9 cellular contexts compared by ENCODE assay signal in the genomic region with DNA sequence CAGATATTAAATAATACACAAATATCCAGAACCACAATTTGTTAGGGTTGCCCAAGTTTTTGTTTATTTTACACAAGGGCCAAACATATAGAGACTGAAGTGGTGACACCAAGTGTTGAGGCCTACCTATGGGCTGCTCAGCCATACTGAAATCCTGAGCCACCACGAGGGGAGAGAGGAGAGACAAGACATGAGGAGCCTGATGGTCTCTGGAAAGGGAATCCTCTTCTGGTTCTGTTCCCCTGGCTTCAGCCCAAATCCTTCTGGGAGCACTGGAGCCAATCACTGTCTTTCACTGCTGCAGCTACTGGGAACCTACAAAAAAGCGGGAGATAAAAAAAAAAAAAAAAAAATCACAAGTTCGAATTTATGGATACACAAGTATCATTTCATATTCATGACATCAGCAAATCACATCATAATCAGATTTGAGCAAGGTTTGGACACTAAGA. TPM values are rescaled to one million over a fixed set of nuclear protein-coding genes. Genes with fewer than 3 reads are reported as not detected.
A peak's percentile ranks its signal among the peaks of the same experiment; 100 is the strongest.
DNase-seq lines count a peak whose midpoint lies in the region; ATAC-seq and TF ChIP-seq lines count a peak whose summit lies in the region.
"Had no signal": no experiment of that assay in that cellular context is flagged by ENCODE, and none has a peak within 500 bp of the region (broad histone marks: within the 10 kb centered on the region; RNA-seq: fewer than 3 reads in every experiment).

No MANE protein-coding gene starts in this region.

- no TSS peak for BruUV-seq in A673 (replicated peaks; lab: Mats Ljungman, UMichigan)

- H3K27me3 ChIP-seq in A673 (replicated peaks; ENCODE audit: insufficient read depth, low read depth, low read length, poor library complexity) (no peaks in the 10 kb centered on the region), HUES6 (ENCODE audit: control insufficient read depth, insufficient read depth, low read length) (no peaks in the 10 kb centered on the region), ascending aorta (no peaks in the 10 kb centered on the region), lower lobe of right lung (ENCODE audit: low read depth) (peaks cover 18% of the 10 kb centered on the region)

- POLR2A ChIA-PET in A673 (lab: Charles Lee; ENCODE audit: low non-redundant PET) = no interaction called here

- H3K27ac ChIP-seq in A673 (ENCODE audit: low read depth, low read length, poor library complexity, severe bottlenecking) = peak overlapping the region; percentile 99
- peak overlapping the region; percentile 100; the same call in 1 of the 2 replicates for H3K27ac ChIP-seq in HUES6 (ENCODE audit: low read depth, low read length)
- H3K27ac ChIP-seq in ascending aorta = peak overlapping the region; percentile 12 to 98
- no peak overlapping the region for H3K27ac ChIP-seq in lower lobe of right lung

- CTCF ChIA-PET in A673 (lab: Charles Lee) = interaction anchor here (1.3 kb wide), 1 partner anchor 209 kb away, joined by 3 read pairs; no protein-coding TSS in a partner anchor

- intact Hi-C loops in A673 (cut with micrococcal nuclease; ENCODE audit: unreplicated experiment) (no loop called here), ascending aorta (cut with DNase I) (loop anchor here (10.0 kb wide), 4 partner anchors 1509 to 1911 kb away; a partner anchor contains a TSS), lower lobe of right lung (cut with DNase I) (no loop called here)

- H3K36me3 ChIP-seq in A673 (ENCODE audit: insufficient read depth, low read length, poor library complexity, severe bottlenecking) (no peaks in the 10 kb centered on the region), HUES6 (ENCODE audit: control insufficient read depth, insufficient read depth, low read length) (no peaks in the 10 kb centered on the region), ascending aorta (no peaks in the 10 kb centered on the region), lower lobe of right lung (no peaks in the 10 kb centered on the region)

- ATAC-seq in lower lobe of right lung (no peak), GM21447 (IDR thresholded peaks at IDR 0.05; ENCODE audit: unreplicated experiment) (no peak), GM18907 (IDR thresholded peaks at IDR 0.05; ENCODE audit: unreplicated experiment) (no peak)

- H3K9me3 ChIP-seq in A673 (ENCODE audit: low read depth, low read length, poor library complexity, severe bottlenecking) (no peaks in the 10 kb centered on the region), HUES6 (ENCODE audit: control insufficient read depth, insufficient read depth, low read depth, low read length) (no peaks in the 10 kb centered on the region), ascending aorta (no peaks in the 10 kb centered on the region), lower lobe of right lung (no peaks in the 10 kb centered on the region)

- H3K9ac ChIP-seq in HUES6 (ENCODE audit: low read length) = peak overlapping the region; percentile 90

- no peak for TF ChIP-seq CTCF in A673 (conservative IDR thresholded peaks at IDR 0.05; ENCODE audit: low read depth, low read length)
- TF ChIP-seq CTCF in ascending aorta (IDR thresholded peaks at IDR 0.05) = no peak
- no peak for TF ChIP-seq CTCF in lower lobe of right lung (IDR thresholded peaks at IDR 0.05)

- H3K4me3 ChIP-seq in A673 (ENCODE audit: low read depth, low read length, poor library complexity, severe bottlenecking) = peak overlapping the region; percentile 63
- peak overlapping the region; percentile 76 for H3K4me3 ChIP-seq in HUES6 (ENCODE audit: low read depth, low read length)
- peak overlapping the region in 1 of 2 donors; percentile 90 for H3K4me3 ChIP-seq in ascending aorta
- H3K4me3 ChIP-seq in lower lobe of right lung = no peak overlapping the region

- H3K4me1 ChIP-seq in A673 (ENCODE audit: insufficient read depth, low read length, poor library complexity, severe bottlenecking) = peaks cover 51% of the 10 kb centered on the region
- H3K4me1 ChIP-seq in HUES6 (ENCODE audit: control insufficient read depth, insufficient read depth, low read length) = peaks cover 56% of the 10 kb centered on the region
- H3K4me1 ChIP-seq in ascending aorta = peaks cover 0 to 10% of the 10 kb centered on the region in 2 donors
- H3K4me1 ChIP-seq in lower lobe of right lung = peaks cover 22% of the 10 kb centered on the region

- peak; percentile 86 for DNase-seq in A673 (ENCODE audit: low spot score)
- peak in 1 of 2 donors; percentile 53 for DNase-seq in ascending aorta (ENCODE audit: low spot score in 2 of 2)
- DNase-seq in midbrain (lab: John Stamatoyannopoulos, UW) = peak; percentile 28
- no peak for DNase-seq in AG08396 (ENCODE audit: low spot score)
- no peak for DNase-seq in lower lobe of right lung
- DNase-seq: activated CD4-positive, alpha-beta T cell treated with anti-CD3 and anti-CD28 coated beads, Interleukin-2, amount 50 U/mL, for 4 hours had no signal

RNA-seq across cellular contexts. Expression of a gene that starts 1.9 kb away (rescaled TPM):
- total RNA-seq in A673 (2021) = 4.4 and 4.9 TPM in 2 replicates
- total RNA-seq in ascending aorta = not detected
- 0.95 TPM for total RNA-seq in lower lobe of right lung

RNA-seq across cellular contexts. Expression of a gene that starts 10.4 kb away (rescaled TPM):
- total RNA-seq in A673 (2021) (58.4 and 60.0 TPM in 2 replicates), ascending aorta (16.3 TPM), lower lobe of right lung (48.8 TPM)

Comparison
In these comparisons a context has a peak if more than half of its experiments do, and no peak if none do; other contexts are left out.
1. DNase-seq: peak in A673 (single experiment) and midbrain (single experiment); none in AG08396 (single experiment) and lower lobe of right lung (single experiment).